In genomic region chr5:14705556-14705955, GRCh38 we compare ENCODE assay signal across 2 cellular contexts.
TF ChIP-seq lines count a peak whose summit lies in the region.

No MANE protein-coding gene starts in this region.

TF ChIP-seq in SK-N-SH, 30 proteins besides CTCF, POLR2A, EP300 and RAD21 (continued from another document):
- TF ChIP-seq, protein P1, sequence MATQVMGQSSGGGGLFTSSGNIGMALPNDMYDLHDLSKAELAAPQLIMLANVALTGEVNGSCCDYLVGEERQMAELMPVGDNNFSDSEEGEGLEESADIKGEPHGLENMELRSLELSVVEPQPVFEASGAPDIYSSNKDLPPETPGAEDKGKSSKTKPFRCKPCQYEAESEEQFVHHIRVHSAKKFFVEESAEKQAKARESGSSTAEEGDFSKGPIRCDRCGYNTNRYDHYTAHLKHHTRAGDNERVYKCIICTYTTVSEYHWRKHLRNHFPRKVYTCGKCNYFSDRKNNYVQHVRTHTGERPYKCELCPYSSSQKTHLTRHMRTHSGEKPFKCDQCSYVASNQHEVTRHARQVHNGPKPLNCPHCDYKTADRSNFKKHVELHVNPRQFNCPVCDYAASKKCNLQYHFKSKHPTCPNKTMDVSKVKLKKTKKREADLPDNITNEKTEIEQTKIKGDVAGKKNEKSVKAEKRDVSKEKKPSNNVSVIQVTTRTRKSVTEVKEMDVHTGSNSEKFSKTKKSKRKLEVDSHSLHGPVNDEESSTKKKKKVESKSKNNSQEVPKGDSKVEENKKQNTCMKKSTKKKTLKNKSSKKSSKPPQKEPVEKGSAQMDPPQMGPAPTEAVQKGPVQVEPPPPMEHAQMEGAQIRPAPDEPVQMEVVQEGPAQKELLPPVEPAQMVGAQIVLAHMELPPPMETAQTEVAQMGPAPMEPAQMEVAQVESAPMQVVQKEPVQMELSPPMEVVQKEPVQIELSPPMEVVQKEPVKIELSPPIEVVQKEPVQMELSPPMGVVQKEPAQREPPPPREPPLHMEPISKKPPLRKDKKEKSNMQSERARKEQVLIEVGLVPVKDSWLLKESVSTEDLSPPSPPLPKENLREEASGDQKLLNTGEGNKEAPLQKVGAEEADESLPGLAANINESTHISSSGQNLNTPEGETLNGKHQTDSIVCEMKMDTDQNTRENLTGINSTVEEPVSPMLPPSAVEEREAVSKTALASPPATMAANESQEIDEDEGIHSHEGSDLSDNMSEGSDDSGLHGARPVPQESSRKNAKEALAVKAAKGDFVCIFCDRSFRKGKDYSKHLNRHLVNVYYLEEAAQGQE (IDR thresholded peaks at IDR 0.05; ENCODE audit: low read depth, low read length): no peak
- TF ChIP-seq CHD2 (IDR thresholded peaks at IDR 0.05; ENCODE audit: low read length, partially characterized antibody) (no peak), USF1 (IDR thresholded peaks at IDR 0.05; ENCODE audit: borderline replicate concordance, low read depth) (no peak), RFX5 (IDR thresholded peaks at IDR 0.05; ENCODE audit: low read length) (no peak), TEAD4 (IDR thresholded peaks at IDR 0.05; ENCODE audit: borderline replicate concordance, insufficient read depth) (no peak), MEF2A (IDR thresholded peaks at IDR 0.05; ENCODE audit: borderline replicate concordance, low read depth) (no peak), ELF1 (IDR thresholded peaks at IDR 0.05) (no peak), FOXM1 (IDR thresholded peaks at IDR 0.05; ENCODE audit: low read depth) (no peak), MAX (IDR thresholded peaks at IDR 0.05; ENCODE audit: low read depth) (no peak), FOXJ3 (CRISPR knock-in tag; IDR thresholded peaks at IDR 0.05) (no peak), SIN3A (IDR thresholded peaks at IDR 0.05; ENCODE audit: borderline replicate concordance, low read depth, low read length) (no peak)
- TF ChIP-seq, protein P2, sequence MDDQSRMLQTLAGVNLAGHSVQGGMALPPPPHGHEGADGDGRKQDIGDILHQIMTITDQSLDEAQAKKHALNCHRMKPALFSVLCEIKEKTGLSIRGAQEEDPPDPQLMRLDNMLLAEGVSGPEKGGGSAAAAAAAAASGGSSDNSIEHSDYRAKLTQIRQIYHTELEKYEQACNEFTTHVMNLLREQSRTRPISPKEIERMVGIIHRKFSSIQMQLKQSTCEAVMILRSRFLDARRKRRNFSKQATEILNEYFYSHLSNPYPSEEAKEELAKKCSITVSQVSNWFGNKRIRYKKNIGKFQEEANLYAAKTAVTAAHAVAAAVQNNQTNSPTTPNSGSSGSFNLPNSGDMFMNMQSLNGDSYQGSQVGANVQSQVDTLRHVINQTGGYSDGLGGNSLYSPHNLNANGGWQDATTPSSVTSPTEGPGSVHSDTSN (IDR thresholded peaks at IDR 0.05): no peak

TF ChIP-seq in SK-N-SH treated with all-trans-retinoic acid at 6 μM for 48 hours, 23 proteins besides CTCF, POLR2A, EP300 and RAD21 (continued from another document):
- TF ChIP-seq, protein P3, sequence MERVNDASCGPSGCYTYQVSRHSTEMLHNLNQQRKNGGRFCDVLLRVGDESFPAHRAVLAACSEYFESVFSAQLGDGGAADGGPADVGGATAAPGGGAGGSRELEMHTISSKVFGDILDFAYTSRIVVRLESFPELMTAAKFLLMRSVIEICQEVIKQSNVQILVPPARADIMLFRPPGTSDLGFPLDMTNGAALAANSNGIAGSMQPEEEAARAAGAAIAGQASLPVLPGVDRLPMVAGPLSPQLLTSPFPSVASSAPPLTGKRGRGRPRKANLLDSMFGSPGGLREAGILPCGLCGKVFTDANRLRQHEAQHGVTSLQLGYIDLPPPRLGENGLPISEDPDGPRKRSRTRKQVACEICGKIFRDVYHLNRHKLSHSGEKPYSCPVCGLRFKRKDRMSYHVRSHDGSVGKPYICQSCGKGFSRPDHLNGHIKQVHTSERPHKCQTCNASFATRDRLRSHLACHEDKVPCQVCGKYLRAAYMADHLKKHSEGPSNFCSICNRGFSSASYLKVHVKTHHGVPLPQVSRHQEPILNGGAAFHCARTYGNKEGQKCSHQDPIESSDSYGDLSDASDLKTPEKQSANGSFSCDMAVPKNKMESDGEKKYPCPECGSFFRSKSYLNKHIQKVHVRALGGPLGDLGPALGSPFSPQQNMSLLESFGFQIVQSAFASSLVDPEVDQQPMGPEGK (CRISPR knock-in tag; IDR thresholded peaks at IDR 0.05; ENCODE audit: borderline replicate concordance): no peak
- TF ChIP-seq ZNF70 (CRISPR knock-in tag; IDR thresholded peaks at IDR 0.05): no peak
- TF ChIP-seq TCF4 (CRISPR knock-in tag; IDR thresholded peaks at IDR 0.05; ENCODE audit: borderline replicate concordance): no peak
- TF ChIP-seq, protein P4, sequence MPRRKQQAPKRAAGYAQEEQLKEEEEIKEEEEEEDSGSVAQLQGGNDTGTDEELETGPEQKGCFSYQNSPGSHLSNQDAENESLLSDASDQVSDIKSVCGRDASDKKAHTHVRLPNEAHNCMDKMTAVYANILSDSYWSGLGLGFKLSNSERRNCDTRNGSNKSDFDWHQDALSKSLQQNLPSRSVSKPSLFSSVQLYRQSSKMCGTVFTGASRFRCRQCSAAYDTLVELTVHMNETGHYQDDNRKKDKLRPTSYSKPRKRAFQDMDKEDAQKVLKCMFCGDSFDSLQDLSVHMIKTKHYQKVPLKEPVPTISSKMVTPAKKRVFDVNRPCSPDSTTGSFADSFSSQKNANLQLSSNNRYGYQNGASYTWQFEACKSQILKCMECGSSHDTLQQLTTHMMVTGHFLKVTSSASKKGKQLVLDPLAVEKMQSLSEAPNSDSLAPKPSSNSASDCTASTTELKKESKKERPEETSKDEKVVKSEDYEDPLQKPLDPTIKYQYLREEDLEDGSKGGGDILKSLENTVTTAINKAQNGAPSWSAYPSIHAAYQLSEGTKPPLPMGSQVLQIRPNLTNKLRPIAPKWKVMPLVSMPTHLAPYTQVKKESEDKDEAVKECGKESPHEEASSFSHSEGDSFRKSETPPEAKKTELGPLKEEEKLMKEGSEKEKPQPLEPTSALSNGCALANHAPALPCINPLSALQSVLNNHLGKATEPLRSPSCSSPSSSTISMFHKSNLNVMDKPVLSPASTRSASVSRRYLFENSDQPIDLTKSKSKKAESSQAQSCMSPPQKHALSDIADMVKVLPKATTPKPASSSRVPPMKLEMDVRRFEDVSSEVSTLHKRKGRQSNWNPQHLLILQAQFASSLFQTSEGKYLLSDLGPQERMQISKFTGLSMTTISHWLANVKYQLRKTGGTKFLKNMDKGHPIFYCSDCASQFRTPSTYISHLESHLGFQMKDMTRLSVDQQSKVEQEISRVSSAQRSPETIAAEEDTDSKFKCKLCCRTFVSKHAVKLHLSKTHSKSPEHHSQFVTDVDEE (CRISPR knock-in tag; IDR thresholded peaks at IDR 0.05): no peak
- TF ChIP-seq CSRNP3 (CRISPR knock-in tag; IDR thresholded peaks at IDR 0.05): no peak
- TF ChIP-seq ISL1 (CRISPR knock-in tag; IDR thresholded peaks at IDR 0.05): no peak
- no peak for TF ChIP-seq ZNF8 (CRISPR knock-in tag; IDR thresholded peaks at IDR 0.05)
- no peak for TF ChIP-seq ZFP3 (CRISPR knock-in tag; IDR thresholded peaks at IDR 0.05)
- no peak for TF ChIP-seq OSR1 (CRISPR knock-in tag; IDR thresholded peaks at IDR 0.05)
- TF ChIP-seq ZFP30 (CRISPR knock-in tag; IDR thresholded peaks at IDR 0.05): no peak
- no peak for TF ChIP-seq GLIS3 (CRISPR knock-in tag; IDR thresholded peaks at IDR 0.05)
